Comparison of ENCODE assay signal across 18 cellular contexts in genomic region chr21:39852726-39853510, GRCh38. TPM values are rescaled to one million over a fixed set of nuclear protein-coding genes. Genes with fewer than 3 reads are reported as not detected.
DNase-seq lines count a peak whose midpoint lies in the region; TF ChIP-seq lines count a peak whose summit lies in the region.
"Had no signal": no experiment of that assay in that cellular context is flagged by ENCODE, and none has a peak within 500 bp of the region (broad histone marks: within the 10 kb centered on the region; RNA-seq: fewer than 3 reads in every experiment).

No MANE protein-coding gene starts in this region.

- H4K20me1 ChIP-seq in osteoblast (ENCODE audit: insufficient read depth, low read length), result no peaks in the 10 kb centered on the region

- TF ChIP-seq CTCF in Caco-2 (IDR thresholded peaks at IDR 0.05; ENCODE audit: insufficient read depth in 1 of 2, low read depth in 1 of 2, low read length in 1 of 2, severe bottlenecking in 1 of 2, unreplicated experiment in 1 of 2) (no peak), osteoblast (IDR thresholded peaks at IDR 0.05; ENCODE audit: extremely low read depth, low read depth, low read length) (no peak), CD14-positive monocyte (IDR thresholded peaks at IDR 0.05) (no peak)

- DNase-seq in Caco-2 (no peak), MG63 (peak; percentile 39), SW480 (ENCODE audit: low spot score) (peak; percentile 45), osteoblast (ENCODE audit: insufficient read length, low spot score, missing footprints) (peak; percentile 35), superior temporal gyrus (ENCODE audit: extremely low spot score) (no peak), CD14-positive monocyte (ENCODE audit: low spot score) (no peak), iPS-NIHi7 (ENCODE audit: extremely low spot score) (no peak)
- DNase-seq: COR-L47, EL, GM23248, Kasumi-1, NCI-H1105, NCI-H1694 treated with DMSO at 0.1 percent for 48 hours, NCI-H446, SIG-M5 had no signal

- H3K27me3 Mint-ChIP-seq in Caco-2 (ENCODE audit: insufficient read depth, unreplicated experiment), result no peaks in the 10 kb centered on the region
- peaks cover 0 to 3% (median 2%) of the 10 kb centered on the region in 3 donors for H3K27me3 Mint-ChIP-seq in CD14-positive monocyte (ENCODE audit: low read depth in 3 of 3)

- no peak overlapping the region for H3K27ac ChIP-seq in osteoblast (ENCODE audit: low read depth, low read length)
- H3K27ac ChIP-seq: GM23248 had no signal

- CTCF ChIA-PET in Caco-2 (lab: Charles Lee), result interaction anchor here (1.4 to 1.8 kb wide), 2 partner anchors 14 to 64 kb away, joined by 4 to 6 read pairs; partner anchors contain the start of gene PCP4

- H3K4me2 ChIP-seq in osteoblast (ENCODE audit: insufficient read depth, low read length), result no peak overlapping the region

- H3K27ac Mint-ChIP-seq in Caco-2 (ENCODE audit: unreplicated experiment), result peak overlapping the region; percentile 50
- H3K27ac Mint-ChIP-seq in CD14-positive monocyte, result no peak overlapping the region
- H3K27ac Mint-ChIP-seq: T-helper 1 cell treated with Interleukin-12 subunit alpha and Interleukin-12 subunit beta and Interleukin-4 antibody, amounts not matched to agents 30 μg/mL and 1 μg/mL, for 36 hours had no signal

- no peaks in the 10 kb centered on the region for H3K79me2 ChIP-seq in osteoblast (ENCODE audit: insufficient read depth, low read length)

- POLR2A ChIA-PET in Caco-2 (lab: Charles Lee), result no interaction called here

- H3K4me1 ChIP-seq in Caco-2 (peaks cover 15% of the 10 kb centered on the region), osteoblast (ENCODE audit: insufficient read depth, low read length) (no peaks in the 10 kb centered on the region)

- no TSS peak for BruUV-seq in Caco-2 (replicated peaks; lab: Mats Ljungman, UMichigan)

- H3K9me3 ChIP-seq in Caco-2 (no peaks in the 10 kb centered on the region), MG63 (no peaks in the 10 kb centered on the region), osteoblast (ENCODE audit: low read depth, low read length) (no peaks in the 10 kb centered on the region)

- H3K36me3 Mint-ChIP-seq in Caco-2 (ENCODE audit: insufficient read depth, unreplicated experiment), result no peaks in the 10 kb centered on the region
- no peaks in the 10 kb centered on the region for H3K36me3 Mint-ChIP-seq in CD14-positive monocyte

- no peak overlapping the region for H3K4me3 Mint-ChIP-seq in Caco-2 (ENCODE audit: unreplicated experiment)
- H3K4me3 Mint-ChIP-seq in CD14-positive monocyte, result no peak overlapping the region
- H3K4me3 Mint-ChIP-seq: T-helper 1 cell treated with Interleukin-12 subunit alpha and Interleukin-12 subunit beta and Interleukin-4 antibody, amounts not matched to agents 30 μg/mL and 1 μg/mL, for 36 hours had no signal

- H3K27me3 ChIP-seq in Caco-2 (replicated peaks; ENCODE audit: control insufficient read depth, insufficient read depth, low read length) (no peaks in the 10 kb centered on the region), MG63 (no peaks in the 10 kb centered on the region), osteoblast (ENCODE audit: insufficient read depth, low read length) (no peaks in the 10 kb centered on the region)

- H3K4me1 Mint-ChIP-seq in Caco-2 (ENCODE audit: low read depth, unreplicated experiment) (peaks cover 10% of the 10 kb centered on the region), CD14-positive monocyte (no peaks in the 10 kb centered on the region)

- H3K9me3 Mint-ChIP-seq in Caco-2 (ENCODE audit: unreplicated experiment), result peaks cover 11% of the 10 kb centered on the region
- H3K9me3 Mint-ChIP-seq in CD14-positive monocyte, result peaks cover 0 to 8% (median 0%) of the 10 kb centered on the region in 7 donors

- H3K4me3 ChIP-seq in Caco-2 (ENCODE audit: low read depth, low read length) (no peak overlapping the region), MG63 (no peak overlapping the region), osteoblast (ENCODE audit: insufficient read depth, low read length) (no peak overlapping the region)
- H3K4me3 ChIP-seq: GM12878, GM23248 had no signal

- H2AFZ ChIP-seq in osteoblast (ENCODE audit: low read length), result no peak overlapping the region
- H2AFZ ChIP-seq: GM23248 had no signal

- intact Hi-C loops in Caco-2 (cut with micrococcal nuclease; ENCODE audit: unreplicated experiment) (no loop called here), CD14-positive monocyte (cut with micrococcal nuclease) (no loop called here)

- H3K36me3 ChIP-seq in Caco-2 (ENCODE audit: control insufficient read depth, insufficient read depth, low read length) (no peaks in the 10 kb centered on the region), MG63 (no peaks in the 10 kb centered on the region), osteoblast (ENCODE audit: insufficient read depth, low read length) (no peaks in the 10 kb centered on the region)

RNA-seq across cellular contexts. Expression of gene PCP4, which starts 14.3 kb away (rescaled TPM):
- total RNA-seq in Caco-2 (2022) (4.0 and 4.7 TPM in 2 replicates), osteoblast (not detected in 2 replicates)
- total RNA-seq in MG63 (2014; rRNA removed; shearing (Covaris generic); ENCODE audit: low replicate concordance), result not detected in 2 replicates
- not detected for polyA plus RNA-seq in CD14-positive monocyte
- total RNA-seq: GM12878, GM23248, OCI-LY7 had no signal
- polyA plus RNA-seq: GM12878, GM23248 had no signal

Comparison
In these comparisons a context has a peak if more than half of its experiments do, and no peak if none do; other contexts are left out.
1. DNase-seq: peak in MG63 (single experiment), SW480 (single experiment) and osteoblast (single experiment); none in Caco-2 (0 of 2), superior temporal gyrus (single experiment), CD14-positive monocyte (single experiment) and iPS-NIHi7 (single experiment).